ENCODE assay signal across 10 cellular contexts in the genomic region with DNA sequence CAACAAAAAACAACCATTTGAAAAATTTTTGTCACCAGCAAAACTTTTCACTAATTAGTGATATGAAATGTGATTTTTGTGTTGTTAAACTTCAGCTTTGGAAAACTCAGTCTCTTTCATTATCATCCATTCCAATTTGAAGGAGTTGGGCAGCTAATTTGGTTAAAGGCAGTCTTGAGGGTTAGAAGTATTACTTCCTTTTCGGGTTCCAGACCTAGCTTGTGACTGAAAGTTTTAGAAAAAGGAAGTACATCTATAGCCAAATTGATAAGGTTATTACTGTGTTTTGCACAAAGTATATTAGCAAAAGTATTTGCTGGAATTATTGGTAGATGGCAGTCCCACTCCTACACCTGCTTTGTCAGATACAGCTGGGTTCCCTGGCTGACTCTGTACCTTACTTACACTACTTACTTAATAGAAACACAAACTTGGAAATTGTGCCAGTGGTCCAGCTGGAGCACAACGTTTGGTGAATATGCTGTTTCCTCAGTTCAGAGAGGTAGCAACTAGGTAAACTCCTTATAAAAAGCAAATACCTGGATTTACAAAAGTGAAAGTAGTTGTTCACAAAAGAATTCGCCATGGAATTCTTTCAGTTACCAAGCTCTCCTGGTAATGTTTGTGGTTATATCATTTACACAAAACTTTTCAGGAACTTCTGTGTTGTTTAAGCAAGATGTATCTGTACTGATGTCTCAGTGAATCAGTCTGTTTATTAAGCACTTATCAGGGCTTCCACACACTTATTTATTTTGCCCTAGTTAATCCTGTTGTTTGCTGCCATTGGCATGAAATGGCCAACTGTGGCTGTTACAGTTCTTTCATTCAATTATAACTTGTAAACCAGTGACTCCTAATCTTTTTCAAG. TPM values are rescaled to one million over a fixed set of nuclear protein-coding genes. Genes with fewer than 3 reads are reported as not detected.
DNase-seq lines count a peak whose midpoint lies in the region; ATAC-seq and TF ChIP-seq lines count a peak whose summit lies in the region.
"Had no signal": no experiment of that assay in that cellular context is flagged by ENCODE, and none has a peak within 500 bp of the region (broad histone marks: within the 10 kb centered on the region; RNA-seq: fewer than 3 reads in every experiment).

No MANE protein-coding gene starts in this region.

- POLR2A ChIA-PET in PC-3 (lab: Charles Lee; ENCODE audit: unreplicated experiment) = no interaction called here

- H2AFZ ChIP-seq in PC-3 (ENCODE audit: low read length) (no peak overlapping the region), parathyroid adenoma (no peak overlapping the region)

- TF ChIP-seq CTCF in PC-3 (conservative IDR thresholded peaks at IDR 0.05; ENCODE audit: low read depth, low read length) (no peak), parathyroid adenoma (IDR thresholded peaks at IDR 0.05) (no peak), WERI-Rb-1 (IDR thresholded peaks at IDR 0.05; ENCODE audit: low read depth, low read length) (no peak)

- H3K79me2 ChIP-seq in PC-3 (ENCODE audit: low read length) (peaks cover 7% of the 10 kb centered on the region), parathyroid adenoma (peaks cover 17% of the 10 kb centered on the region)

- no peaks in the 10 kb centered on the region for H3K9me2 ChIP-seq in PC-3 (replicated peaks; ENCODE audit: low read length)

- TSS peak; percentile 9 for BruUV-seq in PC-3 (replicated peaks; lab: Mats Ljungman, UMichigan)

- H3F3A ChIP-seq in PC-3 (ENCODE audit: low read length, unreplicated experiment) = no peaks in the 10 kb centered on the region

- CTCF ChIA-PET in PC-3 (lab: Charles Lee) = interaction anchor here (0.6 kb wide), 1 partner anchor 35 kb away, joined by 3 read pairs; no protein-coding TSS in a partner anchor

- H3K36me3 ChIP-seq in PC-3 (ENCODE audit: low read depth, low read length) (peaks cover 84% of the 10 kb centered on the region), parathyroid adenoma (ENCODE audit: control insufficient read depth, insufficient read depth, low read length) (no peaks in the 10 kb centered on the region), WERI-Rb-1 (peaks cover 46% of the 10 kb centered on the region)

- no peaks in the 10 kb centered on the region for H3K4me1 ChIP-seq in PC-3 (ENCODE audit: insufficient read depth, low read length)
- H3K4me1 ChIP-seq in parathyroid adenoma = peaks cover 37% of the 10 kb centered on the region

- H3K4me2 ChIP-seq in PC-3 (ENCODE audit: low read length) = no peak overlapping the region
- no peak overlapping the region for H3K4me2 ChIP-seq in parathyroid adenoma (ENCODE audit: low read length)

- peak; percentile 74 for ATAC-seq in GM19351 (IDR thresholded peaks at IDR 0.05; ENCODE audit: unreplicated experiment)
- ATAC-seq in HG02938 (IDR thresholded peaks at IDR 0.05; ENCODE audit: unreplicated experiment) = peak; percentile 79
- ATAC-seq in PC-3 = peak; percentile 58

- no peak overlapping the region for H3K4me3 ChIP-seq in PC-3 (ENCODE audit: low read length)
- H3K4me3 ChIP-seq in parathyroid adenoma (ENCODE audit: low read depth, low read length) = no peak overlapping the region
- H3K4me3 ChIP-seq in WERI-Rb-1 (ENCODE audit: low read depth, low read length) = no peak overlapping the region

- H3K27ac ChIP-seq in PC-3 (ENCODE audit: low read length) (peak overlapping the region; percentile 10), parathyroid adenoma (peak overlapping the region; percentile 46), WERI-Rb-1 (no peak overlapping the region)

- intact Hi-C loops in PC-3 (cut with micrococcal nuclease) = loop anchor here (5.0 kb wide), 1 partner anchor 76 kb away; no protein-coding TSS in a partner anchor

- H4K20me1 ChIP-seq in PC-3 (ENCODE audit: low read length) = 0 out of 2 replicates have a peak, but pooled peaks cover 12% of the 10 kb centered on the region

- peak; percentile 31 for DNase-seq in PC-3
- DNase-seq in NK-92 (lab: John Stamatoyannopoulos, UW; ENCODE audit: unreplicated experiment) = no peak
- DNase-seq in NCI-H1105 treated with DMSO at 0.1 percent for 48 hours (lab: John Stamatoyannopoulos, UW) = no peak
- no peak for DNase-seq in epidermal melanocyte (ENCODE audit: insufficient read length, low spot score)
- DNase-seq in WERI-Rb-1 = no peak
- DNase-seq: activated CD4-positive, alpha-beta memory T cell treated with anti-CD3 and anti-CD28 coated beads for 36 hours; NCI-H2081 had no signal

- no peaks in the 10 kb centered on the region for H3K9me3 ChIP-seq in PC-3 (ENCODE audit: low read length)
- no peaks in the 10 kb centered on the region for H3K9me3 ChIP-seq in parathyroid adenoma (ENCODE audit: control insufficient read depth, low read length)
- H3K9me3 ChIP-seq in WERI-Rb-1 (ENCODE audit: severe bottlenecking) = no peaks in the 10 kb centered on the region

- H3K9ac ChIP-seq in PC-3 (ENCODE audit: low read length) (no peak overlapping the region), parathyroid adenoma (no peak overlapping the region)

- no peaks in the 10 kb centered on the region for H3K27me3 ChIP-seq in PC-3 (ENCODE audit: low read length)
- H3K27me3 ChIP-seq in parathyroid adenoma (ENCODE audit: control insufficient read depth, insufficient read depth, low read length) = no peaks in the 10 kb centered on the region
- no peaks in the 10 kb centered on the region for H3K27me3 ChIP-seq in WERI-Rb-1 (ENCODE audit: insufficient read depth, low read depth, severe bottlenecking)

RNA-seq across cellular contexts. Expression of gene TIPARP, which starts 31.6 kb away (rescaled TPM):
- total RNA-seq in PC-3 (2014; rRNA removed) = 84.7 and 85.5 TPM in 2 replicates
